20 cellular contexts compared by ENCODE assay signal in the genomic region with DNA sequence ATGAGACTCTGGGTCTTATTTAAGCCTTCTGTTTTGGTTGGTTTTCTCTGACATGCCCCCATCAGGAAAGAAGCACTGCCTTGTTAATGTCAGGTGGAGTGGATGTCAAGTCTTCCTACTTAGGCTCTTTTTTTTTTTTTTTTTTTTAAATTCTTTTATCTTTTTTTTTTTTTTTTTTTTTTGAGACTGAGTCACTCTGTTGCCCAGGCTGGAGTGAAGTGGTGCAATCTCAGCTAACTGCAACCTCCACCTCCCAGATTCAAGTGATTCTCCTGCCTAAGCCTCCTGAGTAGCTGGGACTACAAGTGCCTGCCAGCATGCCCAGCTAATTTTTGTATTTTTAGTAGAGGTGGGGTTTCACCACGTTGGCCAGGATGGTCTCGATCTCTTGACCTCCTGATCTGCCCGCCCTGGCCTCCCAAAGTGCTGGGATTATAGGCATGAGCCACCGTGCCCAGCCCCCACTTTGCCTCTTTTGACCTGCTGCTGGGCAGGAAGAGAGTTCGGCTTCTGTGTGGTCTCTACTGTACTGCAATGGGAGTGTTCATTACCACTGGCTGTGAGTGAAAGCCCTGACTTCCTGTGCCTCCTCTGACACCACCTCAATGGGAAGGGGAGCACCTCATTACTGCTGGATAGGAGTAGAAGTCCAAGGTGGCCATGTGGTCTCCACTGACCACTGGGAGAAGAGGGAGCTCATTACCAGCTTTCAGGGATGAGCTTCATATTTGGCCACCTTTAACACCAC.
"Had no signal": no experiment of that assay in that cellular context is flagged by ENCODE, and none has a peak within 500 bp of the region (broad histone marks: within the 10 kb centered on the region; RNA-seq: fewer than 3 reads in every experiment).

No MANE protein-coding gene starts in this region.

- H3K27me3 ChIP-seq: gastroesophageal sphincter, heart right ventricle, neural progenitor cell, pancreas had no signal

- H2AFZ ChIP-seq: neural progenitor cell had no signal

- H3K4me1 Mint-ChIP-seq: activated naive CD4-positive, alpha-beta T cell treated with anti-CD3 and anti-CD28 coated beads, Interleukin-2, amount 50 U/mL, for 24 hours; brain; naive B cell; neural progenitor cell; stimulated activated effector memory CD8-positive, alpha-beta T cell treated with anti-CD3 and anti-CD28 coated beads, Interleukin-12 subunit alpha, Interleukin-12 subunit beta, amount 100 ng/mL, for 72 hours; T-cell had no signal

- H3K9me3 ChIP-seq: pancreas had no signal

- H3K27me3 Mint-ChIP-seq: brain; dendritic cell treated with granulocyte-macrophage colony-stimulating factor and Interleukin-4, amounts not matched to agents 40 ng/mL and 50 ng/mL, for 4 days had no signal

- ATAC-seq: activated T-cell treated with anti-CD3 and anti-CD28 coated beads, Interleukin-2, amount 50 U/mL, for 4 hours; gastroesophageal sphincter; heart right ventricle; pancreas; stimulated activated effector memory CD8-positive, alpha-beta T cell treated with anti-CD3 and anti-CD28 coated beads, Interleukin-12 subunit alpha, Interleukin-12 subunit beta, amount 100 ng/mL, for 72 hours; T-cell had no signal

- H3K4me2 ChIP-seq: neural progenitor cell had no signal

- H3K4me1 ChIP-seq: heart right ventricle, neural progenitor cell, pancreas had no signal

- H3K27ac ChIP-seq: gastroesophageal sphincter, heart right ventricle, neural progenitor cell, pancreas, thoracic aorta, VCaP had no signal

- H3K9ac ChIP-seq: neural progenitor cell had no signal

- DNase-seq: activated CD4-positive, alpha-beta memory T cell treated with anti-CD3 and anti-CD28 coated beads for 36 hours; activated effector memory CD4-positive, alpha-beta T cell treated with anti-CD3 and anti-CD28 coated beads, Interleukin-2, amount 50 U/mL, for 16 hours; activated T-cell treated with anti-CD3 and anti-CD28 coated beads, Interleukin-2, amount 50 U/mL, for 4 hours; amygdala; cerebellar nuclear complex; effector memory CD4-positive, alpha-beta T cell; heart right ventricle; naive B cell; pancreas; stimulated activated CD4-positive, alpha-beta T cell treated with anti-CD3 and anti-CD28 coated beads, Interleukin-12 subunit alpha, Interleukin-12 subunit beta, amount 100 ng/mL, for 4 hours; stimulated activated CD4-positive, alpha-beta T cell treated with anti-CD3 and anti-CD28 coated beads, Interleukin-2, amount 100 ng/mL, for 24 hours; T-cell had no signal

- H3K4me3 Mint-ChIP-seq: activated CD4-positive, alpha-beta memory T cell treated with anti-CD3 and anti-CD28 coated beads for 36 hours; activated naive CD4-positive, alpha-beta T cell treated with anti-CD3 and anti-CD28 coated beads, Interleukin-2, amount 50 U/mL, for 24 hours; activated T-cell treated with anti-CD3 and anti-CD28 coated beads, Interleukin-2, amount 50 U/mL, for 4 hours; brain; dendritic cell treated with granulocyte-macrophage colony-stimulating factor and Interleukin-4, amounts not matched to agents 40 ng/mL and 50 ng/mL, for 4 days; naive B cell; neural progenitor cell; stimulated activated effector memory CD8-positive, alpha-beta T cell treated with anti-CD3 and anti-CD28 coated beads, Interleukin-12 subunit alpha, Interleukin-12 subunit beta, amount 100 ng/mL, for 72 hours; T-cell had no signal

- H3K36me3 ChIP-seq: gastroesophageal sphincter, heart right ventricle, neural progenitor cell, pancreas, thoracic aorta had no signal

- H3K27ac Mint-ChIP-seq: activated CD4-positive, alpha-beta memory T cell treated with anti-CD3 and anti-CD28 coated beads for 36 hours; activated naive CD4-positive, alpha-beta T cell treated with anti-CD3 and anti-CD28 coated beads, Interleukin-2, amount 50 U/mL, for 24 hours; brain; dendritic cell treated with granulocyte-macrophage colony-stimulating factor and Interleukin-4, amounts not matched to agents 40 ng/mL and 50 ng/mL, for 4 days; naive B cell; neural progenitor cell; stimulated activated effector memory CD8-positive, alpha-beta T cell treated with anti-CD3 and anti-CD28 coated beads, Interleukin-12 subunit alpha, Interleukin-12 subunit beta, amount 100 ng/mL, for 72 hours; T-cell had no signal

- H3K36me3 Mint-ChIP-seq: stimulated activated effector memory CD8-positive, alpha-beta T cell treated with anti-CD3 and anti-CD28 coated beads, Interleukin-12 subunit alpha, Interleukin-12 subunit beta, amount 100 ng/mL, for 72 hours had no signal

- H3K4me3 ChIP-seq: gastroesophageal sphincter, heart right ventricle, neural progenitor cell, pancreas, thoracic aorta had no signal
